Comparison of ENCODE assay signal across 17 cellular contexts in the genomic region with DNA sequence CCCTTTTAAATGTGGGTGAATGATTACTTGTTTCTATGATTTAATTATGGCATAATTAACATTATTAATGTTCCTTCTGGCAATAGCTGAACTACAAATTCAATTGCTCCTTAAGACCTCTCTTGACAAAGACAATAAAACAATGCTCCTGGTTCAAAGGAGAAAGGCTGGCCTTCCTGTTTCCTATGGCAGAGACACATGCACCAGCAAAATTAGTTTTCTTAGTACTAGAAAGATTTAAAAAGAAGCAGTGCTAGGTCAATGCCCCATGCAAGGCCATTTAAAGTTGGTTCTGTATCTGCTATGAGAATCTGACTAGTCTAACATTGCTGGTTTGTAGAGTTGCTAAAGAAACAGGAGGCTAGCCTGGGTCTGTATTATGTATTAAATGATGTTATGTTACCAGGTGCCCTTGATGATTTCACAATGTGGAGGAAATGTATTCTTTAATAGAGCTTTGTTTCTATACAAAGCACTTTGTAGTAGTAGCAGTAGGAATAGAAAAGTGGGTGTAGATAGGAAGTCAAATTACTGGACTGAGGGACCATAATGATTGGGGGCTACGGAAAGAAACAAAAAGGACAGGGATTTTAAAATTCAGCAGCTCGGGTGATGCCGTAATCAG. TPM values are rescaled to one million over a fixed set of nuclear protein-coding genes. Genes with fewer than 3 reads are reported as not detected.
"Had no signal": no experiment of that assay in that cellular context is flagged by ENCODE, and none has a peak within 500 bp of the region (broad histone marks: within the 10 kb centered on the region; RNA-seq: fewer than 3 reads in every experiment).

No MANE protein-coding gene starts in this region.

- ATAC-seq: mucosa of descending colon; naive thymus-derived CD8-positive, alpha-beta T cell; sciatic nerve had no signal

- H3K9me3 Mint-ChIP-seq: naive thymus-derived CD8-positive, alpha-beta T cell had no signal

- H3K36me3 ChIP-seq: neutrophil, stomach had no signal

- H3K36me3 Mint-ChIP-seq: naive thymus-derived CD8-positive, alpha-beta T cell had no signal

- H3K27ac Mint-ChIP-seq: naive thymus-derived CD8-positive, alpha-beta T cell had no signal

- H3K9me3 ChIP-seq: mucosa of descending colon, neutrophil, stomach had no signal

- H3K4me3 ChIP-seq: coronary artery, mucosa of descending colon, skin epidermis, stomach had no signal

- H3K4me3 Mint-ChIP-seq: naive thymus-derived CD8-positive, alpha-beta T cell had no signal

- DNase-seq: central memory CD4-positive, alpha-beta T cell; effector memory CD4-positive, alpha-beta T cell; erythroblast; foreskin melanocyte; islet precursor cell; mucosa of descending colon; naive thymus-derived CD8-positive, alpha-beta T cell; posterior cingulate gyrus; stimulated activated CD4-positive, alpha-beta T cell treated with anti-CD3 and anti-CD28 coated beads, Interleukin-12 subunit alpha, Interleukin-12 subunit beta, amount 100 ng/mL, for 4 hours; stimulated activated naive CD4-positive, alpha-beta T cell; stomach; trophoblast cell had no signal

- H3K27ac ChIP-seq: coronary artery, neutrophil, stomach had no signal

- H3K27me3 ChIP-seq: stomach had no signal

RNA-seq across cellular contexts. Expression of a gene that starts 38.8 kb away (rescaled TPM):
- total RNA-seq: naive thymus-derived CD8-positive, alpha-beta T cell; osteocyte had no signal
